In the genomic region with DNA sequence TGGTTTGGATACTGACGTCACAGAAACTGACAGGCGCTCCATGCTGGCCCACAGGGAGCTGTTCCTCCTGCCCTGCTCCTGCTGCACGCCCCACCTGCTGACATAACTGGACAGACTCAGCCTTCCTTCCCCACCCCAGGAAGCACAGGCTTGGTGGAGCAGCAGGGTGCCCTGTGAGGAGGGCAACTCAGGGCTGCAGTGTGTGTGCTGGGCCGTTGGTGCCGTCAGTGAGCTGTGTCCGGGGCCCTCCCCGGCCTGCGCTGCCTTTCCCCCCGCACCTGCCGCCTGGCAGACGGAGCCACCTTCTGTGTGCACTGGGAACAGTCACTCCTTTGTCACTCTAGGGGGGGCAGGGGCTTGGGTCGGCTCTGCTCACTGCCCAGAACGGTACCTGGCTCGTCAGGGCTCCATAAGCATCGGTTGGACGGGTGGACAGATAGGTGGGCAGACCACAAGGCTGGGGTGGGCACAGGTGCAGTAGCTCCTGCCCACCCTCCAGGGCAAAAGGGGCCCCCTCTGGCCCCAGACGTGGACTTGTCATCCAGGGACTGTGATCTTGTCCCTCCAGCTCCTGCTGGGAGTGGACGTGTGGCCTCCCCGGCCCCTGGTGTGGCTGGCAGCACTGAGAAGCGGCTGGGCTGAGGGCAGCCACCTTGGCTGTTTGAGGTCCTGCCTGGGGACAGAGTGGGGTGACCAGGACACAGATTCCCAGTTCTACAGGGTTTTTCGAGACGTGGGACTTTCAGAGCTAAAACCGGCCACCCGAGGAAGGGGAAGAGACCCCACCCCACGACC, we compare ENCODE assay signal across 21 cellular contexts. TPM values are rescaled to one million over a fixed set of nuclear protein-coding genes. Genes with fewer than 3 reads are reported as not detected.
DNase-seq lines count a peak whose midpoint lies in the region; ATAC-seq, FAIRE-seq and TF ChIP-seq lines count a peak whose summit lies in the region.
"Had no signal": no experiment of that assay in that cellular context is flagged by ENCODE, and none has a peak within 500 bp of the region (broad histone marks: within the 10 kb centered on the region; RNA-seq: fewer than 3 reads in every experiment).

No MANE protein-coding gene starts in this region.

- in situ Hi-C loops in HepG2 (cut with HindIII; ENCODE audit: extremely low pct_ligation_motif_present, low pct_unique_long_range_greater_than_20kb): loop anchor here (5.0 kb wide), 1 partner anchor 105 kb away; no protein-coding TSS in a partner anchor

- H2AFZ ChIP-seq in HepG2 (ENCODE audit: low read length) (no peak overlapping the region), OCI-LY7 (ENCODE audit: low read length) (no peak overlapping the region)

- CTCF ChIA-PET in HepG2 (lab: Yijun Ruan, JAX; ENCODE audit: low intra/inter-chr PET ratio, low total read pairs) (interaction anchor here (1.6 to 3.3 kb wide), 3 partner anchors 44 to 108 kb away, joined by 7 to 31 read pairs (median 12); no protein-coding TSS in a partner anchor), OCI-LY7 (lab: Charles Lee; ENCODE audit: unreplicated experiment) (interaction anchor here (0.6 kb wide), 1 partner anchor 170 kb away, joined by 4 read pairs; no protein-coding TSS in a partner anchor)

- H3K36me3 ChIP-seq in HepG2 (replicated peaks in 1 of 2; ENCODE audit: control insufficient read depth in 1 of 2, insufficient read depth in 2 of 2, low read length in 2 of 2) (peaks cover 2 to 3% of the 10 kb centered on the region in 2 experiments; a peak in 3 of 5 replicates), right lobe of liver (no peaks in the 10 kb centered on the region), WERI-Rb-1 (peaks cover 9% of the 10 kb centered on the region), OCI-LY7 (ENCODE audit: insufficient read depth, low read length) (no peaks in the 10 kb centered on the region)
- H3K36me3 ChIP-seq: adrenal gland had no signal

- TF ChIP-seq EP300 in HepG2 (IDR thresholded peaks at IDR 0.05; ENCODE audit: low read depth in 2 of 2, low read length in 2 of 2): no peak
- no peak for TF ChIP-seq EP300 in HepG2 (CRISPR knock-in tag; IDR thresholded peaks at IDR 0.05; ENCODE audit: borderline replicate concordance)

- H3K27me3 ChIP-seq in HepG2 (ENCODE audit: control insufficient read depth in 1 of 2, insufficient read depth in 2 of 2, low read length in 2 of 2) (no peaks in the 10 kb centered on the region), right lobe of liver (no peaks in the 10 kb centered on the region), WERI-Rb-1 (ENCODE audit: insufficient read depth, low read depth, severe bottlenecking) (no peaks in the 10 kb centered on the region)
- H3K27me3 ChIP-seq: adrenal gland had no signal

- 95% methylated on average over 7 of the region's 25 CpGs for WGBS in HepG2 (ENCODE audit: low lambda C conversion rate)
- no CpG with 5 or more reads among the region's 25 CpGs for WGBS in right lobe of liver (ENCODE audit: insufficient coverage, low coverage, low lambda C conversion rate, missing lambda C conversion rate)

- H3K79me2 ChIP-seq in HepG2 (ENCODE audit: insufficient read depth, low read length): no peaks in the 10 kb centered on the region
- no peaks in the 10 kb centered on the region for H3K79me2 ChIP-seq in OCI-LY7 (ENCODE audit: insufficient read depth, low read depth, low read length)

- TF ChIP-seq CTCF in HepG2 (CRISPR knock-in tag; IDR thresholded peaks at IDR 0.05) (peak; percentile 23; the same call in 1 of the 2 replicates), right lobe of liver (IDR thresholded peaks at IDR 0.05) (no peak), WERI-Rb-1 (IDR thresholded peaks at IDR 0.05; ENCODE audit: low read depth, low read length) (peak; percentile 58; the same call in 1 of the 2 replicates), OCI-LY7 (conservative IDR thresholded peaks at IDR 0.05; ENCODE audit: low read length) (no peak)

- H3K9me2 ChIP-seq in OCI-LY7 (ENCODE audit: insufficient read depth, low read length): no peaks in the 10 kb centered on the region

- no peak for FAIRE-seq in HepG2 (lab: Jason Lieb, UNC)
- FAIRE-seq: kidney, urothelium cell line had no signal

- DNase-seq in HepG2 (ENCODE audit: low spot score): no peak
- no peak for DNase-seq in right lobe of liver
- DNase-seq in NCI-H2107 treated with DMSO at 0.1 percent for 48 hours (lab: John Stamatoyannopoulos, UW; ENCODE audit: unreplicated experiment): peak; percentile 62
- DNase-seq in WERI-Rb-1: peak; percentile 88
- DNase-seq in activated effector memory CD4-positive, alpha-beta T cell treated with Interleukin-2 at 50 U/mL for 16 hours: no peak
- DNase-seq in NOMO-1 treated with dmso at 0.1 percent for 144 hours (lab: John Stamatoyannopoulos, UW; ENCODE audit: unreplicated experiment): no peak
- no peak for DNase-seq in OCI-LY7 (ENCODE audit: low spot score)
- DNase-seq in NCI-H2227 treated with DMSO at 0.1 percent for 48 hours (lab: John Stamatoyannopoulos, UW): no peak
- DNase-seq: activated CD4-positive, alpha-beta memory T cell treated with anti-CD3 and anti-CD28 coated beads, Interleukin-2, amount 10 ng/mL, durations not matched to agents 7 days and 5 days; activated T-cell treated with anti-CD3 and anti-CD28 coated beads, Interleukin-2, amount 50 U/mL, for 1 hour; adrenal gland; CD4-positive, alpha-beta T cell; endodermal cell; kidney; mammary epithelial cell; NCI-H1105; NCI-H446 treated with DMSO at 0.1 percent for 48 hours; OCI-M1; stimulated activated CD4-positive, alpha-beta T cell treated with anti-CD3 and anti-CD28 coated beads, Interleukin-1b, Interleukin-23, amount 100 ng/mL, for 48 hours had no signal

- peak; percentile 8 for ATAC-seq in HepG2
- ATAC-seq in right lobe of liver: no peak

- TF ChIP-seq POLR2A in HepG2 (IDR thresholded peaks at IDR 0.05; ENCODE audit: insufficient read depth in 1 of 2, low read depth in 2 of 2, low read length in 2 of 2) (no peak), right lobe of liver (IDR thresholded peaks at IDR 0.05) (no peak)

- H3K4me2 ChIP-seq in HepG2 (ENCODE audit: low read depth, low read length) (no peak overlapping the region), OCI-LY7 (ENCODE audit: low read length) (no peak overlapping the region)

- H3K9me3 ChIP-seq in HepG2 (ENCODE audit: low read length) (peaks cover 9% of the 10 kb centered on the region), right lobe of liver (no peaks in the 10 kb centered on the region), WERI-Rb-1 (ENCODE audit: severe bottlenecking) (peaks cover 12% of the 10 kb centered on the region), OCI-LY7 (ENCODE audit: low read length) (no peaks in the 10 kb centered on the region)
- H3K9me3 ChIP-seq: adrenal gland had no signal

- no peak overlapping the region for H3K9ac ChIP-seq in HepG2 (ENCODE audit: insufficient read depth, low read depth, low read length)

- no TSS peak for BruUV-seq in HepG2 (replicated peaks; lab: Mats Ljungman, UMichigan)
- BruUV-seq in OCI-LY7 (replicated peaks; lab: Mats Ljungman, UMichigan): no TSS peak

- intact Hi-C loops in HepG2 (cut with micrococcal nuclease; ENCODE audit: unreplicated experiment): loop anchor here (1.0 to 5.0 kb wide), 2 partner anchors 62 to 105 kb away; no protein-coding TSS in a partner anchor
- intact Hi-C loops in right lobe of liver (cut with DNase I): loop anchor here (5.0 kb wide), 1 partner anchor 105 kb away; no protein-coding TSS in a partner anchor
- intact Hi-C loops in OCI-LY7 (cut with micrococcal nuclease; ENCODE audit: unreplicated experiment): loop anchor here (5.0 kb wide), 1 partner anchor 90 kb away; no protein-coding TSS in a partner anchor

- peaks cover 6% of the 10 kb centered on the region for H3K4me1 ChIP-seq in HepG2 (ENCODE audit: insufficient read depth, low read length)
- peaks cover 0 to 4% (median under 1%) of the 10 kb centered on the region in 4 donors for H3K4me1 ChIP-seq in right lobe of liver
- H3K4me1 ChIP-seq in OCI-LY7 (ENCODE audit: insufficient read depth, low read length, poor library complexity, severe bottlenecking): no peaks in the 10 kb centered on the region

- TF ChIP-seq RAD21 in HepG2 (CRISPR knock-in tag; IDR thresholded peaks at IDR 0.05): no peak

- H3K27ac ChIP-seq in HepG2 (ENCODE audit: extremely low read length, insufficient read depth, low read length) (no peak overlapping the region), right lobe of liver (no peak overlapping the region), WERI-Rb-1 (peak overlapping the region; percentile 81), OCI-LY7 (ENCODE audit: low read depth, low read length, poor library complexity, severe bottlenecking) (no peak overlapping the region)
- H3K27ac ChIP-seq: adrenal gland, coronary artery had no signal

- H3K4me3 ChIP-seq in HepG2 (replicated peaks in 1 of 3; ENCODE audit: insufficient read depth in 1 of 3, low read depth in 2 of 3, low read length in 3 of 3) (no peak overlapping the region), right lobe of liver (no peak overlapping the region), WERI-Rb-1 (ENCODE audit: low read depth, low read length) (no peak overlapping the region), OCI-LY7 (ENCODE audit: low read depth, low read length, poor library complexity, severe bottlenecking) (no peak overlapping the region)
- H3K4me3 ChIP-seq: adrenal gland, coronary artery had no signal

- POLR2A ChIA-PET in HepG2 (lab: Yijun Ruan, JAX) (no interaction called here), OCI-LY7 (lab: Charles Lee) (no interaction called here)

- H4K20me1 ChIP-seq in HepG2 (ENCODE audit: insufficient read depth, low read length) (peaks cover 12% of the 10 kb centered on the region; the same call in 1 of the 2 replicates), OCI-LY7 (ENCODE audit: insufficient read depth, low read length) (no peaks in the 10 kb centered on the region; the same call in 1 of the 2 replicates)

RNA-seq across cellular contexts. Expression of a gene that starts 32.8 kb away (rescaled TPM):
- total RNA-seq in HepG2 (2016; rRNA removed; fragmentation: Illumina TruSeq; extraction: Trizol) (3.7 and 7.9 TPM in 2 replicates), right lobe of liver (10 to 100 TPM; 16.2 to 27.6 (median 23.3) TPM), OCI-LY7 (2022) (83.5 and 87.8 TPM in 2 replicates)
- 2.7 and 3.6 TPM in 2 replicates for total RNA-seq in HepG2 (2016; cell fraction: cytosol; rRNA removed; fragmentation: Illumina TruSeq; extraction: Trizol; ENCODE audit: low read depth)
- total RNA-seq in HepG2 (2016; cell fraction: insoluble cytoplasmic fraction; rRNA removed; fragmentation: Illumina TruSeq; extraction: Trizol): 5.4 and 6.9 TPM in 2 replicates
- 7.0 and 9.3 TPM in 2 replicates for total RNA-seq in HepG2 (2016; cell fraction: membrane; rRNA removed; fragmentation: Illumina TruSeq; extraction: Trizol)
- 10.9 and 11.0 TPM in 2 replicates for total RNA-seq in HepG2 (2016; cell fraction: nucleus; rRNA removed; fragmentation: Illumina TruSeq; extraction: Trizol)
- polyA plus RNA-seq in HepG2 (2011; rRNA removed): 3.6 and 4.9 TPM in 2 replicates
- polyA plus RNA-seq in HepG2 (2011; cell fraction: cytosol; rRNA removed): 3.0 and 6.0 TPM in 2 replicates
- 50.9 and 76.3 TPM in 2 replicates for polyA plus RNA-seq in HepG2 (2011; cell fraction: nucleus; rRNA removed)
- 25.5 and 31.0 TPM in 2 replicates for polyA plus RNA-seq in HepG2 (2012)
- 5.9 and 6.4 TPM in 2 replicates for polyA plus RNA-seq in HepG2 (2016; cell fraction: cytosol; fragmentation: Illumina TruSeq; extraction: Trizol; ENCODE audit: low read depth)
- polyA plus RNA-seq in HepG2 (2016; cell fraction: insoluble cytoplasmic fraction; fragmentation: Illumina TruSeq; extraction: Trizol; ENCODE audit: low read depth): 20.0 and 28.2 TPM in 2 replicates
- polyA plus RNA-seq in HepG2 (2016; cell fraction: membrane; fragmentation: Illumina TruSeq; extraction: Trizol; ENCODE audit: low read depth): 20.5 and 23.8 TPM in 2 replicates
- 64.1 and 69.3 TPM in 2 replicates for polyA plus RNA-seq in HepG2 (2016; cell fraction: nucleus; fragmentation: Illumina TruSeq; extraction: Trizol; ENCODE audit: insufficient read depth, low read depth)
- 3.8 and 7.6 TPM in 2 replicates for polyA minus RNA-seq in HepG2 (2011; rRNA and poly(A)+ RNA removed; ENCODE audit: low replicate concordance)
- 17.3 and 28.7 TPM in 2 replicates for polyA minus RNA-seq in HepG2 (2011; cell fraction: cytosol; rRNA and poly(A)+ RNA removed)
- polyA minus RNA-seq in HepG2 (2011; cell fraction: nucleus; rRNA and poly(A)+ RNA removed): 8.5 and 11.2 TPM in 2 replicates
- 8.0 and 24.6 TPM in 2 replicates for total RNA-seq in OCI-LY7 (2014; rRNA removed; shearing (Covaris generic))

Comparison
In these comparisons a context has a peak if more than half of its experiments do, and no peak if none do; other contexts are left out.
1. CTCF ChIP-seq: peak in HepG2 (single experiment) and WERI-Rb-1 (single experiment); none in right lobe of liver (0 of 4) and OCI-LY7 (single experiment).
2. DNase-seq: peak in NCI-H2107 treated with DMSO at 0.1 percent for 48 hours (single experiment) and WERI-Rb-1 (single experiment); none in HepG2 (single experiment), right lobe of liver (0 of 3), activated effector memory CD4-positive, alpha-beta T cell treated with Interleukin-2 at 50 U/mL for 16 hours (single experiment), NOMO-1 treated with dmso at 0.1 percent for 144 hours (single experiment), OCI-LY7 (single experiment) and NCI-H2227 treated with DMSO at 0.1 percent for 48 hours (single experiment).